ENCODE assay signal across 1 cellular context in the genomic region with DNA sequence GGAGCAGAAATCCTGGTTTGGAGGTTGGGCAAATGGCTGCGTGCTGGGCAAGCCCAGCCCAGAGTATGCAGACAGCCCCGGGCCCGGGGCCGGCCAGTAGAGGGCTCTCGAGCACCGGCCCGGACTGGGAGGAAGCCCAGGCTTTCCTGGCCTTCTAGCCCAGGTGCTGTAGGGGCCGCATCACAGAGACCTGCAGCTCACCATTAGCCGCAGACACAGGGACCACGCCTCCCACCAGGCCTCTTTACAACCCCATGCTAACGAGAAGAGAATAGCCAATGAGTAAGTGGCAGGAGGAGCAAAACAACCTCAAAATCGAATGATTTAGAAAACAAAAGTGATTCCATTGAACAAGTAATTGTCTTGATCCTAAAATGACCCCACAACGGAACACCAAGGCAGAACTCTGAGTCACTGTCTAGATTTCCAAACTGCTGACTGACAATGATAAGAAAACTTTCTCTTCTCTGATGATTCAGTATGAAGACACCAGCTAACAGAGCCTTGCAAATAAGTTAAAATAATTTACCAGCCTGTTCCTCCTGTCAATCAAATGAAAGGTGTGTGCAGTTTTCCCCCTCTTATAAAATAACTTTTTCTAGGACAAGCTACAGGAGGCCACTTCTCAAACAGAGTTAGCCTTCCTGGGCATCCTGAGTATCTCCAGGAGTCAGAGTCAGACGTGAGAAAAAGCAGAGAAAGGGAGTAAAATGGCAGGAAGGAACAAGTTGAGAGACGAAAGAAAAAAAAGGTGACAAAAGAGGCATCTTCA.
TF ChIP-seq lines count a peak whose summit lies in the region.

No MANE protein-coding gene starts in this region.

TF ChIP-seq in HepG2, 621 proteins besides CTCF, POLR2A, EP300 and RAD21 (continued from another document and continues in another):
- TF ChIP-seq AHDC1 (CRISPR knock-in tag; IDR thresholded peaks at IDR 0.05; ENCODE audit: borderline replicate concordance), result no peak
- TF ChIP-seq DPF2 (CRISPR knock-in tag; IDR thresholded peaks at IDR 0.05; ENCODE audit: borderline replicate concordance, low read depth), result no peak
- TF ChIP-seq, protein P1, sequence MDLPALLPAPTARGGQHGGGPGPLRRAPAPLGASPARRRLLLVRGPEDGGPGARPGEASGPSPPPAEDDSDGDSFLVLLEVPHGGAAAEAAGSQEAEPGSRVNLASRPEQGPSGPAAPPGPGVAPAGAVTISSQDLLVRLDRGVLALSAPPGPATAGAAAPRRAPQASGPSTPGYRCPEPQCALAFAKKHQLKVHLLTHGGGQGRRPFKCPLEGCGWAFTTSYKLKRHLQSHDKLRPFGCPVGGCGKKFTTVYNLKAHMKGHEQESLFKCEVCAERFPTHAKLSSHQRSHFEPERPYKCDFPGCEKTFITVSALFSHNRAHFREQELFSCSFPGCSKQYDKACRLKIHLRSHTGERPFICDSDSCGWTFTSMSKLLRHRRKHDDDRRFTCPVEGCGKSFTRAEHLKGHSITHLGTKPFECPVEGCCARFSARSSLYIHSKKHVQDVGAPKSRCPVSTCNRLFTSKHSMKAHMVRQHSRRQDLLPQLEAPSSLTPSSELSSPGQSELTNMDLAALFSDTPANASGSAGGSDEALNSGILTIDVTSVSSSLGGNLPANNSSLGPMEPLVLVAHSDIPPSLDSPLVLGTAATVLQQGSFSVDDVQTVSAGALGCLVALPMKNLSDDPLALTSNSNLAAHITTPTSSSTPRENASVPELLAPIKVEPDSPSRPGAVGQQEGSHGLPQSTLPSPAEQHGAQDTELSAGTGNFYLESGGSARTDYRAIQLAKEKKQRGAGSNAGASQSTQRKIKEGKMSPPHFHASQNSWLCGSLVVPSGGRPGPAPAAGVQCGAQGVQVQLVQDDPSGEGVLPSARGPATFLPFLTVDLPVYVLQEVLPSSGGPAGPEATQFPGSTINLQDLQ (CRISPR knock-in tag; IDR thresholded peaks at IDR 0.05), result no peak
- TF ChIP-seq ZNF543 (CRISPR knock-in tag; IDR thresholded peaks at IDR 0.05), result no peak
- TF ChIP-seq, protein P2, sequence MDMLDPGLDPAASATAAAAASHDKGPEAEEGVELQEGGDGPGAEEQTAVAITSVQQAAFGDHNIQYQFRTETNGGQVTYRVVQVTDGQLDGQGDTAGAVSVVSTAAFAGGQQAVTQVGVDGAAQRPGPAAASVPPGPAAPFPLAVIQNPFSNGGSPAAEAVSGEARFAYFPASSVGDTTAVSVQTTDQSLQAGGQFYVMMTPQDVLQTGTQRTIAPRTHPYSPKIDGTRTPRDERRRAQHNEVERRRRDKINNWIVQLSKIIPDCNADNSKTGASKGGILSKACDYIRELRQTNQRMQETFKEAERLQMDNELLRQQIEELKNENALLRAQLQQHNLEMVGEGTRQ (IDR thresholded peaks at IDR 0.05; ENCODE audit: low read depth, low read length), result no peak
- TF ChIP-seq, protein P2 (CRISPR knock-in tag; IDR thresholded peaks at IDR 0.05; ENCODE audit: borderline replicate concordance), result no peak
- TF ChIP-seq ONECUT2 (CRISPR knock-in tag; IDR thresholded peaks at IDR 0.05), result no peak
- no peak for TF ChIP-seq NR2F2 (IDR thresholded peaks at IDR 0.05; ENCODE audit: borderline replicate concordance, low read depth)
- TF ChIP-seq, protein P3, sequence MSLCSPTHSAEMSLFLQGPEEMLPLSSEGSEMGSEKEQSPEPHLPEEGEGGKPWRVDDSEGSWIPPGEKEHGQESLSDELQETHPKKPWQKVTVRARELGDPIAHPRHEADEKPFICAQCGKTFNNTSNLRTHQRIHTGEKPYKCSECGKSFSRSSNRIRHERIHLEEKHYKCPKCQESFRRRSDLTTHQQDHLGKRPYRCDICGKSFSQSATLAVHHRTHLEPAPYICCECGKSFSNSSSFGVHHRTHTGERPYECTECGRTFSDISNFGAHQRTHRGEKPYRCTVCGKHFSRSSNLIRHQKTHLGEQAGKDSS (CRISPR knock-in tag; IDR thresholded peaks at IDR 0.05; ENCODE audit: borderline replicate concordance, low read depth), result 0 out of 2 replicates have a peak, but pooled peaks have one; percentile 8
- TF ChIP-seq, protein P4, sequence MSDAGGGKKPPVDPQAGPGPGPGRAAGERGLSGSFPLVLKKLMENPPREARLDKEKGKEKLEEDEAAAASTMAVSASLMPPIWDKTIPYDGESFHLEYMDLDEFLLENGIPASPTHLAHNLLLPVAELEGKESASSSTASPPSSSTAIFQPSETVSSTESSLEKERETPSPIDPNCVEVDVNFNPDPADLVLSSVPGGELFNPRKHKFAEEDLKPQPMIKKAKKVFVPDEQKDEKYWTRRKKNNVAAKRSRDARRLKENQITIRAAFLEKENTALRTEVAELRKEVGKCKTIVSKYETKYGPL (CRISPR knock-in tag; IDR thresholded peaks at IDR 0.05), result no peak
- no peak for TF ChIP-seq ZSCAN9 (CRISPR knock-in tag; IDR thresholded peaks at IDR 0.05; ENCODE audit: borderline replicate concordance)
- TF ChIP-seq, protein P5, sequence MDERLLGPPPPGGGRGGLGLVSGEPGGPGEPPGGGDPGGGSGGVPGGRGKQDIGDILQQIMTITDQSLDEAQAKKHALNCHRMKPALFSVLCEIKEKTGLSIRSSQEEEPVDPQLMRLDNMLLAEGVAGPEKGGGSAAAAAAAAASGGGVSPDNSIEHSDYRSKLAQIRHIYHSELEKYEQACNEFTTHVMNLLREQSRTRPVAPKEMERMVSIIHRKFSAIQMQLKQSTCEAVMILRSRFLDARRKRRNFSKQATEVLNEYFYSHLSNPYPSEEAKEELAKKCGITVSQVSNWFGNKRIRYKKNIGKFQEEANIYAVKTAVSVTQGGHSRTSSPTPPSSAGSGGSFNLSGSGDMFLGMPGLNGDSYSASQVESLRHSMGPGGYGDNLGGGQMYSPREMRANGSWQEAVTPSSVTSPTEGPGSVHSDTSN (CRISPR knock-in tag; IDR thresholded peaks at IDR 0.05), result no peak
- TF ChIP-seq MYPOP (CRISPR knock-in tag; IDR thresholded peaks at IDR 0.05), result no peak
- no peak for TF ChIP-seq MIXL1 (CRISPR knock-in tag; IDR thresholded peaks at IDR 0.05)
- no peak for TF ChIP-seq RBFOX2 (IDR thresholded peaks at IDR 0.05; ENCODE audit: low read depth, low read length)
- no peak for TF ChIP-seq ZNF724P (CRISPR knock-in tag; IDR thresholded peaks at IDR 0.05; ENCODE audit: borderline replicate concordance)
- 0 out of 2 replicates have a peak, but pooled peaks have one; percentile 12 for TF ChIP-seq ZNF121 (CRISPR knock-in tag; IDR thresholded peaks at IDR 0.05)
- no peak for TF ChIP-seq GATAD1 (CRISPR knock-in tag; IDR thresholded peaks at IDR 0.05)
- no peak for TF ChIP-seq CEBPG (CRISPR knock-in tag; IDR thresholded peaks at IDR 0.05)
- TF ChIP-seq NFKB2 (CRISPR knock-in tag; IDR thresholded peaks at IDR 0.05; ENCODE audit: borderline replicate concordance), result peak; percentile 35; the same call in 1 of the 2 replicates
- TF ChIP-seq, protein P6, sequence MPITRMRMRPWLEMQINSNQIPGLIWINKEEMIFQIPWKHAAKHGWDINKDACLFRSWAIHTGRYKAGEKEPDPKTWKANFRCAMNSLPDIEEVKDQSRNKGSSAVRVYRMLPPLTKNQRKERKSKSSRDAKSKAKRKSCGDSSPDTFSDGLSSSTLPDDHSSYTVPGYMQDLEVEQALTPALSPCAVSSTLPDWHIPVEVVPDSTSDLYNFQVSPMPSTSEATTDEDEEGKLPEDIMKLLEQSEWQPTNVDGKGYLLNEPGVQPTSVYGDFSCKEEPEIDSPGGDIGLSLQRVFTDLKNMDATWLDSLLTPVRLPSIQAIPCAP (CRISPR knock-in tag; IDR thresholded peaks at IDR 0.05; ENCODE audit: low read depth), result no peak
- peak; percentile 89 for TF ChIP-seq XRCC5 (optimal IDR thresholded peaks at IDR 0.05; ENCODE audit: low read length)
- TF ChIP-seq TFAP4 (IDR thresholded peaks at IDR 0.05; ENCODE audit: borderline replicate concordance, low read depth), result no peak
- TF ChIP-seq E2F1 (CRISPR knock-in tag; IDR thresholded peaks at IDR 0.05), result no peak
- TF ChIP-seq HOXA9 (CRISPR knock-in tag; IDR thresholded peaks at IDR 0.05; ENCODE audit: borderline replicate concordance), result no peak
- TF ChIP-seq, protein P7, sequence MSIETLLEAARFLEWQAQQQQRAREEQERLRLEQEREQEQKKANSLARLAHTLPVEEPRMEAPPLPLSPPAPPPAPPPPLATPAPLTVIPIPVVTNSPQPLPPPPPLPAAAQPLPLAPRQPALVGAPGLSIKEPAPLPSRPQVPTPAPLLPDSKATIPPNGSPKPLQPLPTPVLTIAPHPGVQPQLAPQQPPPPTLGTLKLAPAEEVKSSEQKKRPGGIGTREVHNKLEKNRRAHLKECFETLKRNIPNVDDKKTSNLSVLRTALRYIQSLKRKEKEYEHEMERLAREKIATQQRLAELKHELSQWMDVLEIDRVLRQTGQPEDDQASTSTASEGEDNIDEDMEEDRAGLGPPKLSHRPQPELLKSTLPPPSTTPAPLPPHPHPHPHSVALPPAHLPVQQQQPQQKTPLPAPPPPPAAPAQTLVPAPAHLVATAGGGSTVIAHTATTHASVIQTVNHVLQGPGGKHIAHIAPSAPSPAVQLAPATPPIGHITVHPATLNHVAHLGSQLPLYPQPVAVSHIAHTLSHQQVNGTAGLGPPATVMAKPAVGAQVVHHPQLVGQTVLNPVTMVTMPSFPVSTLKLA (IDR thresholded peaks at IDR 0.05), result no peak
- TF ChIP-seq THAP11 (CRISPR knock-in tag; IDR thresholded peaks at IDR 0.05), result no peak
- TF ChIP-seq ZFP41 (CRISPR knock-in tag; IDR thresholded peaks at IDR 0.05; ENCODE audit: borderline replicate concordance), result no peak
- no peak for TF ChIP-seq ZNF761 (CRISPR knock-in tag; conservative IDR thresholded peaks at IDR 0.05)
- TF ChIP-seq HIVEP1 (CRISPR knock-in tag; IDR thresholded peaks at IDR 0.05), result no peak
- TF ChIP-seq ZFY (CRISPR knock-in tag; IDR thresholded peaks at IDR 0.05), result peak; percentile 21; the same call in 1 of the 2 replicates
- TF ChIP-seq, protein P8, sequence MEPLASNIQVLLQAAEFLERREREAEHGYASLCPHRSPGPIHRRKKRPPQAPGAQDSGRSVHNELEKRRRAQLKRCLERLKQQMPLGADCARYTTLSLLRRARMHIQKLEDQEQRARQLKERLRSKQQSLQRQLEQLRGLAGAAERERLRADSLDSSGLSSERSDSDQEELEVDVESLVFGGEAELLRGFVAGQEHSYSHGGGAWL (CRISPR knock-in tag; IDR thresholded peaks at IDR 0.05), result no peak
- TF ChIP-seq ZBTB20 (CRISPR knock-in tag; IDR thresholded peaks at IDR 0.05; ENCODE audit: borderline replicate concordance, low read depth), result 0 out of 2 replicates have a peak, but pooled peaks have one; percentile 24
